1 cellular context compared by ENCODE assay signal in genomic region chr20:385448-385847, GRCh38.
TF ChIP-seq lines count a peak whose summit lies in the region.

No MANE protein-coding gene starts in this region.

TF ChIP-seq in K562, 482 proteins besides CTCF, POLR2A, EP300 and RAD21:
- TF ChIP-seq RBFOX2 (IDR thresholded peaks at IDR 0.05; ENCODE audit: low read depth, low read length) (peak; percentile 62), ZNF668 (CRISPR knock-in tag; IDR thresholded peaks at IDR 0.05) (no peak)
